In genomic region chr17:79779661-79780365, GRCh38 we compare ENCODE assay signal across 15 cellular contexts. TPM values are rescaled to one million over a fixed set of nuclear protein-coding genes. Genes with fewer than 3 reads are reported as not detected.
DNase-seq lines count a peak whose midpoint lies in the region; FAIRE-seq and TF ChIP-seq lines count a peak whose summit lies in the region.
"Had no signal": no experiment of that assay in that cellular context is flagged by ENCODE, and none has a peak within 500 bp of the region (broad histone marks: within the 10 kb centered on the region; RNA-seq: fewer than 3 reads in every experiment).

No MANE protein-coding gene starts in this region.

- H3F3A ChIP-seq in Loucy (ENCODE audit: low read depth) = peaks cover 2% of the 10 kb centered on the region; the same call in 1 of the 2 replicates

- no peak overlapping the region for H3K4ac ChIP-seq in H1 (replicated peaks; ENCODE audit: insufficient read length, low read depth, low read length)

- no peak for TF ChIP-seq POLR2A in H1 (IDR thresholded peaks at IDR 0.05; ENCODE audit: control extremely low read depth in 1 of 2, low read depth in 2 of 2, low read length in 2 of 2)

- no peak for FAIRE-seq in H1 (lab: Jason Lieb, UNC)
- FAIRE-seq: pancreas had no signal

- no peak overlapping the region for H2AK5ac ChIP-seq in H1 (ENCODE audit: low read depth, low read length)

- TF ChIP-seq RAD21 in H1 (IDR thresholded peaks at IDR 0.05 in 1 of 2, conservative IDR thresholded peaks at IDR 0.05 in 1 of 2; ENCODE audit: low read depth in 2 of 2, low read length in 2 of 2) = no peak

- no peak overlapping the region for H3K23ac ChIP-seq in H1 (ENCODE audit: insufficient read length)

- H3K4me1 ChIP-seq in Loucy (ENCODE audit: insufficient read depth, low read length, poor library complexity, severe bottlenecking) = peaks cover 45% of the 10 kb centered on the region
- H3K4me1 ChIP-seq in H1 (replicated peaks in 1 of 4; ENCODE audit: control insufficient read depth in 3 of 4, insufficient read depth in 4 of 4, low read length in 3 of 4) = peaks cover 4 to 19% (median 13%) of the 10 kb centered on the region in 4 experiments

- H3K4me2 ChIP-seq in Loucy (ENCODE audit: low read depth, low read length, poor library complexity, severe bottlenecking) = peak overlapping the region; percentile 95
- peak overlapping the region; percentile 90 to 99 for H3K4me2 ChIP-seq in H1 (ENCODE audit: insufficient read depth in 1 of 2, low read depth in 2 of 2, low read length in 2 of 2)

- H4K8ac ChIP-seq in H1 (ENCODE audit: extremely low read depth, insufficient read depth, low read length) = no peak overlapping the region

- no peaks in the 10 kb centered on the region for H3K36me3 Mint-ChIP-seq in activated T-cell treated with anti-CD3 and anti-CD28 coated beads, Interleukin-2, amount 50 U/mL, for 24 hours (ENCODE audit: low read depth)
- peaks cover 29% of the 10 kb centered on the region for H3K36me3 Mint-ChIP-seq in progenitor cell of endocrine pancreas (ENCODE audit: insufficient read depth)

- H3K27me3 ChIP-seq in Loucy (ENCODE audit: insufficient read depth, low read length, poor library complexity, severe bottlenecking) (no peaks in the 10 kb centered on the region), H1 (replicated peaks in 1 of 4; ENCODE audit: control insufficient read depth in 3 of 4, extremely low read depth in 1 of 4, insufficient read depth in 3 of 4, low read length in 3 of 4) (no peaks in the 10 kb centered on the region)

- CTCF ChIA-PET in H1 (lab: Charles Lee; ENCODE audit: partially characterized antibody) = interaction anchor here (1.0 to 2.0 kb wide), 8 partner anchors 9 to 195 kb away, joined by 3 to 9 read pairs (median 4); no protein-coding TSS in a partner anchor

- peak overlapping the region; percentile 80 for H3K4me3 Mint-ChIP-seq in activated T-cell treated with anti-CD3 and anti-CD28 coated beads, Interleukin-2, amount 50 U/mL, for 24 hours
- peak overlapping the region; percentile 88 for H3K4me3 Mint-ChIP-seq in progenitor cell of endocrine pancreas (ENCODE audit: low read depth)

- H3K9ac ChIP-seq in Loucy (ENCODE audit: low read depth, low read length, poor library complexity, severe bottlenecking) (peak overlapping the region; percentile 78), H1 (replicated peaks in 1 of 4; ENCODE audit: extremely low read depth in 1 of 4, low read depth in 3 of 4, low read length in 3 of 4) (no peak overlapping the region; a peak in 1 of 7 replicates)

- peak overlapping the region; percentile 80 for H3K4me3 ChIP-seq in Loucy (ENCODE audit: low read length, poor library complexity, severe bottlenecking)
- H3K4me3 ChIP-seq in H1 (ENCODE audit: extremely low read depth in 1 of 4, insufficient read depth in 2 of 4, low read depth in 3 of 4, low read length in 4 of 4) = peak overlapping the region; percentile 55 to 97 (median 83); a peak in 7 of 8 replicates

- peaks cover 31% of the 10 kb centered on the region for H3K79me1 ChIP-seq in H1 (ENCODE audit: low read depth, low read length)

- no peak for TF ChIP-seq EP300 in H1 (IDR thresholded peaks at IDR 0.05; ENCODE audit: borderline replicate concordance in 1 of 2, low read depth in 2 of 2, low read length in 2 of 2)

- no peak overlapping the region for H3K18ac ChIP-seq in H1 (ENCODE audit: extremely low read depth, low read length)

- H3K79me2 ChIP-seq in Loucy (ENCODE audit: insufficient read depth, low read length) (peaks cover 78% of the 10 kb centered on the region), H1 (ENCODE audit: control insufficient read depth in 1 of 2, insufficient read depth in 2 of 2, low read length in 2 of 2) (peaks cover 0 to 29% of the 10 kb centered on the region in 2 experiments; a peak in 2 of 4 replicates)

- H2BK12ac ChIP-seq in H1 (ENCODE audit: low read depth, low read length) = no peak overlapping the region

- peaks cover 10% of the 10 kb centered on the region for H3K23me2 ChIP-seq in H1 (ENCODE audit: low read depth, low read length)

- H3K27ac Mint-ChIP-seq in activated T-cell treated with anti-CD3 and anti-CD28 coated beads, Interleukin-2, amount 50 U/mL, for 24 hours = no peak overlapping the region
- no peak overlapping the region for H3K27ac Mint-ChIP-seq in progenitor cell of endocrine pancreas

- H4K5ac ChIP-seq in H1 (ENCODE audit: insufficient read length, low read depth, low read length) = no peak overlapping the region

- TF ChIP-seq CTCF in Loucy (conservative IDR thresholded peaks at IDR 0.05; ENCODE audit: low read length) = no peak
- TF ChIP-seq CTCF in H1 (IDR thresholded peaks at IDR 0.05; ENCODE audit: control extremely low read depth in 1 of 3, insufficient read depth in 1 of 3, low read depth in 1 of 3, low read length in 3 of 3) = no peak
- TF ChIP-seq CTCF in progenitor cell of endocrine pancreas (IDR thresholded peaks at IDR 0.05; ENCODE audit: unreplicated experiment) = no peak

- 92% methylated on average over 10 of the region's 10 CpGs; no CpG with 5 or more reads in 1 of the 2 experiments for WGBS in H1 (ENCODE audit: extremely low coverage in 1 of 2, insufficient coverage in 1 of 2, insufficient read length in 1 of 2, insufficient replicate concordance in 2 of 2, low coverage in 1 of 2, low lambda C conversion rate in 2 of 2, missing lambda C conversion rate in 1 of 2), 2 experiments

- H3K27ac ChIP-seq in H1 (ENCODE audit: low read depth, low read length) = no peak overlapping the region
- H3K27ac ChIP-seq: pancreas had no signal

- 0 out of 2 replicates have a peak overlapping the region, but pooled peaks have one; percentile 21 for H2BK5ac ChIP-seq in H1 (ENCODE audit: low read depth, low read length)

- H3K56ac ChIP-seq in H1 (replicated peaks; ENCODE audit: insufficient read length, low read depth, low read length) = no peak overlapping the region

- H2BK15ac ChIP-seq in H1 (ENCODE audit: low read length) = no peak overlapping the region

- no peak for DNase-seq in activated T-cell treated with anti-CD3 and anti-CD28 coated beads, Interleukin-2, amount 50 U/mL, for 24 hours
- no peak for DNase-seq in activated T-cell treated with anti-CD3 and anti-CD28 coated beads, Interleukin-2, amount 50 U/mL, for 1 hour
- DNase-seq in H1 (ENCODE audit: low read depth in 1 of 2, low spot score in 2 of 2) = no peak
- no peak for DNase-seq in progenitor cell of endocrine pancreas (ENCODE audit: low spot score, unreplicated experiment)
- DNase-seq in HCEC 1CT = no peak
- no peak for DNase-seq in NCI-H226
- DNase-seq in NCI-H2081 (lab: John Stamatoyannopoulos, UW) = no peak
- DNase-seq: activated CD4-positive, alpha-beta T cell treated with anti-CD3 and anti-CD28 coated beads, Interleukin-2, amount 50 U/mL, for 48 hours; NCI-H2081 treated with DMSO at 0.1 percent for 48 hours; RPMI8226 had no signal

- H2BK20ac ChIP-seq in H1 (ENCODE audit: low read length) = no peak overlapping the region

- H3K9me2 ChIP-seq in Loucy (replicated peaks; ENCODE audit: low read depth, low read length) = no peaks in the 10 kb centered on the region

- H3K9me3 Mint-ChIP-seq in activated T-cell treated with anti-CD3 and anti-CD28 coated beads, Interleukin-2, amount 50 U/mL, for 24 hours = no peaks in the 10 kb centered on the region
- no peaks in the 10 kb centered on the region for H3K9me3 Mint-ChIP-seq in progenitor cell of endocrine pancreas (ENCODE audit: low read depth)

- POLR2A ChIA-PET in H1 (lab: Charles Lee; ENCODE audit: partially characterized antibody) = interaction anchor here (0.7 to 5.2 kb wide), 8 partner anchors 11 to 155 kb away, joined by 3 to 77 read pairs (median 4); no protein-coding TSS in a partner anchor

- H4K20me1 ChIP-seq in Loucy (ENCODE audit: insufficient read depth, low read length, poor library complexity, severe bottlenecking) (peaks cover 61% of the 10 kb centered on the region), H1 (replicated peaks in 1 of 2; ENCODE audit: control insufficient read depth in 1 of 2, insufficient read depth in 2 of 2, low read length in 2 of 2) (peaks cover 21 to 38% of the 10 kb centered on the region in 2 experiments)

- H2AFZ ChIP-seq in Loucy (ENCODE audit: low read length) = no peak overlapping the region
- H2AFZ ChIP-seq in H1 (ENCODE audit: low read length) = no peak overlapping the region

- H4K91ac ChIP-seq in H1 (replicated peaks; ENCODE audit: insufficient read length, low read length) = no peak overlapping the region

- H3K27me3 Mint-ChIP-seq in activated T-cell treated with anti-CD3 and anti-CD28 coated beads, Interleukin-2, amount 50 U/mL, for 24 hours = peaks cover 75% of the 10 kb centered on the region
- no peaks in the 10 kb centered on the region for H3K27me3 Mint-ChIP-seq in progenitor cell of endocrine pancreas

- peaks cover 21% of the 10 kb centered on the region for H3K4me1 Mint-ChIP-seq in activated T-cell treated with anti-CD3 and anti-CD28 coated beads, Interleukin-2, amount 50 U/mL, for 24 hours (ENCODE audit: low read depth)
- peaks cover 53% of the 10 kb centered on the region for H3K4me1 Mint-ChIP-seq in progenitor cell of endocrine pancreas (ENCODE audit: low read depth)

- H2BK120ac ChIP-seq in H1 (replicated peaks; ENCODE audit: low read depth, low read length) = no peak overlapping the region

- H3K36me3 ChIP-seq in Loucy (ENCODE audit: insufficient read depth, low read length) (peaks cover 26% of the 10 kb centered on the region; the same call in 1 of the 2 replicates), H1 (ENCODE audit: control insufficient read depth in 2 of 4, insufficient read depth in 4 of 4, low read length in 3 of 4) (peaks cover 22 to 53% (median 44%) of the 10 kb centered on the region in 4 experiments; a peak in 7 of 8 replicates)
- H3K36me3 ChIP-seq: pancreas had no signal

- H3K14ac ChIP-seq in H1 (ENCODE audit: insufficient read length) = no peak overlapping the region

- no peaks in the 10 kb centered on the region for H3K9me3 ChIP-seq in Loucy (ENCODE audit: insufficient read depth, low read depth, low read length)
- no peaks in the 10 kb centered on the region for H3K9me3 ChIP-seq in H1 (ENCODE audit: insufficient read depth in 2 of 2, low read depth in 1 of 2, low read length in 1 of 2)
- H3K9me3 ChIP-seq: pancreas had no signal

RNA-seq across cellular contexts. Expression of gene CBX2, which starts 1.9 kb away (rescaled TPM):
- 83.9 and 85.9 TPM in 2 replicates for total RNA-seq in H1 (2021; fragmentation: NEBNext Ultra II Directional; extraction: Animal tissue kit (Norgen Biotek cat#: 25700))
- 64.3 and 86.5 TPM in 2 replicates for polyA plus RNA-seq in H1 (2011; rRNA removed)
- polyA plus RNA-seq in H1 (2011; cell fraction: cytosol; rRNA removed) = 76.8 TPM
- 109 TPM for polyA plus RNA-seq in H1 (2011; cell fraction: nucleus; rRNA removed)
- 48.6 to 73.4 TPM (median 65.8 TPM) in 4 replicates for polyA plus RNA-seq in H1 (2012, experiment 1 of 2)
- 53.8 TPM for polyA plus RNA-seq in H1 (2012, experiment 2 of 2)
- 40.5 TPM for polyA plus RNA-seq in H1 (2013, experiment 1 of 2)
- polyA plus RNA-seq in H1 (2013, experiment 2 of 2) = 39.5 TPM
- 45.5 and 56.4 TPM in 2 replicates for polyA minus RNA-seq in H1 (2011; rRNA and poly(A)+ RNA removed)
- polyA minus RNA-seq in H1 (2011; cell fraction: cytosol; rRNA and poly(A)+ RNA removed) = 70.0 TPM
- 61.7 TPM for polyA minus RNA-seq in H1 (2011; cell fraction: nucleus; rRNA and poly(A)+ RNA removed)
- 106 and 111 TPM in 2 replicates for total RNA-seq in progenitor cell of endocrine pancreas

RNA-seq across cellular contexts. Expression of gene CBX8, which starts 17.1 kb away (rescaled TPM):
- 1.5 and 2.1 TPM in 2 replicates for total RNA-seq in H1 (2021; fragmentation: NEBNext Ultra II Directional; extraction: Animal tissue kit (Norgen Biotek cat#: 25700))
- 0.09 and 0.31 TPM in 2 replicates for polyA plus RNA-seq in H1 (2011; rRNA removed)
- 0.28 TPM for polyA plus RNA-seq in H1 (2011; cell fraction: cytosol; rRNA removed)
- polyA plus RNA-seq in H1 (2011; cell fraction: nucleus; rRNA removed) = 0.33 TPM
- polyA plus RNA-seq in H1 (2012, experiment 1 of 2) = 0.50 to 1.6 TPM (median 1.2 TPM) in 4 replicates
- polyA plus RNA-seq in H1 (2012, experiment 2 of 2) = 1.0 TPM
- polyA plus RNA-seq in H1 (2013, experiment 1 of 2) = 0.30 TPM
- 0.55 TPM for polyA plus RNA-seq in H1 (2013, experiment 2 of 2)
- polyA minus RNA-seq in H1 (2011; rRNA and poly(A)+ RNA removed) = 0.13 TPM in 1 of 2 replicates, not detected in the other
- polyA minus RNA-seq in H1 (2011; cell fraction: cytosol; rRNA and poly(A)+ RNA removed) = 0.29 TPM
- 0.30 TPM for polyA minus RNA-seq in H1 (2011; cell fraction: nucleus; rRNA and poly(A)+ RNA removed)
- total RNA-seq in progenitor cell of endocrine pancreas = 21.7 and 23.1 TPM in 2 replicates

RNA-seq across cellular contexts. Expression of gene ENPP7, which starts 49.1 kb away (rescaled TPM):
- not detected in 2 replicates for total RNA-seq in H1 (2021; fragmentation: NEBNext Ultra II Directional; extraction: Animal tissue kit (Norgen Biotek cat#: 25700))
- not detected in 2 replicates for polyA plus RNA-seq in H1 (2011; rRNA removed)
- polyA plus RNA-seq in H1 (2011; cell fraction: cytosol; rRNA removed) = not detected
- polyA plus RNA-seq in H1 (2011; cell fraction: nucleus; rRNA removed) = not detected
- not detected in 4 replicates for polyA plus RNA-seq in H1 (2012, experiment 1 of 2)
- not detected for polyA plus RNA-seq in H1 (2012, experiment 2 of 2)
- not detected for polyA plus RNA-seq in H1 (2013, experiment 1 of 2)
- not detected for polyA plus RNA-seq in H1 (2013, experiment 2 of 2)
- polyA minus RNA-seq in H1 (2011; rRNA and poly(A)+ RNA removed) = not detected in 2 replicates
- not detected for polyA minus RNA-seq in H1 (2011; cell fraction: cytosol; rRNA and poly(A)+ RNA removed)
- polyA minus RNA-seq in H1 (2011; cell fraction: nucleus; rRNA and poly(A)+ RNA removed) = not detected
- total RNA-seq in progenitor cell of endocrine pancreas = not detected in 2 replicates
- total RNA-seq: kidney epithelial cell, temporal lobe had no signal
- polyA plus RNA-seq: esophagus had no signal

RNA-seq across cellular contexts. Expression of gene CBX4, which starts 59.4 kb away (rescaled TPM):
- 3.2 and 4.0 TPM in 2 replicates for total RNA-seq in H1 (2021; fragmentation: NEBNext Ultra II Directional; extraction: Animal tissue kit (Norgen Biotek cat#: 25700))
- 1.8 and 3.6 TPM in 2 replicates for polyA plus RNA-seq in H1 (2011; rRNA removed)
- polyA plus RNA-seq in H1 (2011; cell fraction: cytosol; rRNA removed) = 3.5 TPM
- 5.3 TPM for polyA plus RNA-seq in H1 (2011; cell fraction: nucleus; rRNA removed)
- 0.79 to 2.9 TPM (median 2.4 TPM) in 4 replicates for polyA plus RNA-seq in H1 (2012, experiment 1 of 2)
- 1.8 TPM for polyA plus RNA-seq in H1 (2012, experiment 2 of 2)
- polyA plus RNA-seq in H1 (2013, experiment 1 of 2) = 2.0 TPM
- 1.9 TPM for polyA plus RNA-seq in H1 (2013, experiment 2 of 2)
- polyA minus RNA-seq in H1 (2011; rRNA and poly(A)+ RNA removed) = 1.9 and 3.6 TPM in 2 replicates
- polyA minus RNA-seq in H1 (2011; cell fraction: cytosol; rRNA and poly(A)+ RNA removed) = 13.8 TPM
- polyA minus RNA-seq in H1 (2011; cell fraction: nucleus; rRNA and poly(A)+ RNA removed) = 6.5 TPM
- 22.8 and 24.2 TPM in 2 replicates for total RNA-seq in progenitor cell of endocrine pancreas
